22 cellular contexts compared by ENCODE assay signal in genomic region chr20:34426026-34426425, GRCh38.
DNase-seq lines count a peak whose midpoint lies in the region; ATAC-seq and TF ChIP-seq lines count a peak whose summit lies in the region.
"Had no signal": no experiment of that assay in that cellular context is flagged by ENCODE, and none has a peak within 500 bp of the region (broad histone marks: within the 10 kb centered on the region; RNA-seq: fewer than 3 reads in every experiment).

No MANE protein-coding gene starts in this region.

- no peaks in the 10 kb centered on the region for H3K9me3 ChIP-seq in left ventricle myocardium inferior (replicated peaks)
- H3K9me3 ChIP-seq: heart right ventricle, left lung, thyroid gland had no signal

- POLR2A ChIA-PET in activated CD4-positive, alpha-beta memory T cell treated with anti-CD3 and anti-CD28 coated beads, Interleukin-2, amount 10 ng/mL, durations not matched to agents 7 days and 5 days (lab: Charles Lee) = no interaction called here

- no peaks in the 10 kb centered on the region for H3K27me3 ChIP-seq in left ventricle myocardium inferior (ENCODE audit: low read depth)
- H3K27me3 ChIP-seq: heart right ventricle, left lung, thyroid gland had no signal

- no peak for ATAC-seq in Right ventricle myocardium superior (ENCODE audit: poor library complexity)
- ATAC-seq in activated T-helper 17 cell treated with anti-CD3 and anti-CD28 coated beads, Interleukin-2, amount 50 U/mL, for 72 hours (replicated peaks) = peak; percentile 55
- no peak for ATAC-seq in GM21717 (IDR thresholded peaks at IDR 0.05; ENCODE audit: unreplicated experiment)
- ATAC-seq: heart right ventricle, left lung had no signal

- peak overlapping the region; percentile 23 for H3K27ac Mint-ChIP-seq in activated T-helper 17 cell treated with anti-CD3 and anti-CD28 coated beads, Interleukin-2, amount 50 U/mL, for 72 hours
- H3K27ac Mint-ChIP-seq in stimulated activated naive CD8-positive, alpha-beta T cell treated with anti-CD3 and anti-CD28 coated beads, Interleukin-15, Interleukin-2, amounts not matched to agents 100 ng/mL and 50 ng/mL, for 24 hours = peak overlapping the region; percentile 45
- H3K27ac Mint-ChIP-seq in activated CD4-positive, alpha-beta memory T cell treated with anti-CD3 and anti-CD28 coated beads, Interleukin-2, amount 10 ng/mL, durations not matched to agents 7 days and 5 days = no peak overlapping the region
- H3K27ac Mint-ChIP-seq: activated naive CD4-positive, alpha-beta T cell treated with anti-CD3 and anti-CD28 coated beads, Interleukin-2, amount 10 ng/mL, durations not matched to agents 7 days and 5 days; T-helper 1 cell treated with Interleukin-12 subunit alpha and Interleukin-12 subunit beta and Interleukin-4 antibody, amounts not matched to agents 30 μg/mL and 1 μg/mL, for 36 hours had no signal

- H3K9me3 Mint-ChIP-seq in activated T-helper 17 cell treated with anti-CD3 and anti-CD28 coated beads, Interleukin-2, amount 50 U/mL, for 72 hours = no peaks in the 10 kb centered on the region
- no peaks in the 10 kb centered on the region for H3K9me3 Mint-ChIP-seq in stimulated activated naive CD8-positive, alpha-beta T cell treated with anti-CD3 and anti-CD28 coated beads, Interleukin-15, Interleukin-2, amounts not matched to agents 100 ng/mL and 50 ng/mL, for 24 hours
- no peaks in the 10 kb centered on the region for H3K9me3 Mint-ChIP-seq in activated CD4-positive, alpha-beta memory T cell treated with anti-CD3 and anti-CD28 coated beads, Interleukin-2, amount 10 ng/mL, durations not matched to agents 7 days and 5 days
- H3K9me3 Mint-ChIP-seq: activated naive CD4-positive, alpha-beta T cell treated with anti-CD3 and anti-CD28 coated beads, Interleukin-2, amount 10 ng/mL, durations not matched to agents 7 days and 5 days; nephron; T-helper 1 cell treated with Interleukin-12 subunit alpha and Interleukin-12 subunit beta and Interleukin-4 antibody, amounts not matched to agents 30 μg/mL and 1 μg/mL, for 36 hours had no signal

- H3K4me1 Mint-ChIP-seq in activated T-helper 17 cell treated with anti-CD3 and anti-CD28 coated beads, Interleukin-2, amount 50 U/mL, for 72 hours = peaks cover 5% of the 10 kb centered on the region
- H3K4me1 Mint-ChIP-seq in stimulated activated naive CD8-positive, alpha-beta T cell treated with anti-CD3 and anti-CD28 coated beads, Interleukin-15, Interleukin-2, amounts not matched to agents 100 ng/mL and 50 ng/mL, for 24 hours (ENCODE audit: low read depth) = peaks cover 10% of the 10 kb centered on the region
- no peaks in the 10 kb centered on the region for H3K4me1 Mint-ChIP-seq in activated CD4-positive, alpha-beta memory T cell treated with anti-CD3 and anti-CD28 coated beads, Interleukin-2, amount 10 ng/mL, durations not matched to agents 7 days and 5 days
- H3K4me1 Mint-ChIP-seq: activated naive CD4-positive, alpha-beta T cell treated with anti-CD3 and anti-CD28 coated beads, Interleukin-2, amount 10 ng/mL, durations not matched to agents 7 days and 5 days; nephron had no signal

- H3K4me3 ChIP-seq in left ventricle myocardium inferior = no peak overlapping the region
- H3K4me3 ChIP-seq: coronary artery, heart right ventricle, left lung, thyroid gland had no signal

- no peak for TF ChIP-seq CTCF in left ventricle myocardium inferior (IDR thresholded peaks at IDR 0.05; ENCODE audit: borderline replicate concordance)

- intact Hi-C loops in left ventricle myocardium inferior (cut with micrococcal nuclease) = no loop called here
- intact Hi-C loops in Right ventricle myocardium superior (cut with DNase I) = no loop called here

- no peak for DNase-seq in left ventricle myocardium inferior
- no peak for DNase-seq in Right ventricle myocardium superior
- peak; percentile 23 for DNase-seq in fibroblast of peridontal ligament (ENCODE audit: extremely low read depth)
- DNase-seq in NCI-H1105 (lab: John Stamatoyannopoulos, UW) = no peak
- no peak for DNase-seq in activated CD4-positive, alpha-beta memory T cell treated with anti-CD3 and anti-CD28 coated beads, Interleukin-2, amount 10 ng/mL, durations not matched to agents 7 days and 5 days
- DNase-seq: activated naive CD4-positive, alpha-beta T cell treated with anti-CD3 and anti-CD28 coated beads, Interleukin-2, amount 10 ng/mL, durations not matched to agents 7 days and 5 days; heart right ventricle; KBM-7; left lung; midbrain; NCI-H1694; NCI-H2171 treated with DMSO at 0.1 percent for 48 hours; NCI-H524 treated with DMSO at 0.1 percent for 48 hours; posterior cingulate gyrus; thyroid gland had no signal

- H3K27me3 Mint-ChIP-seq in activated T-helper 17 cell treated with anti-CD3 and anti-CD28 coated beads, Interleukin-2, amount 50 U/mL, for 72 hours = no peaks in the 10 kb centered on the region
- no peaks in the 10 kb centered on the region for H3K27me3 Mint-ChIP-seq in stimulated activated naive CD8-positive, alpha-beta T cell treated with anti-CD3 and anti-CD28 coated beads, Interleukin-15, Interleukin-2, amounts not matched to agents 100 ng/mL and 50 ng/mL, for 24 hours
- no peaks in the 10 kb centered on the region for H3K27me3 Mint-ChIP-seq in activated CD4-positive, alpha-beta memory T cell treated with anti-CD3 and anti-CD28 coated beads, Interleukin-2, amount 10 ng/mL, durations not matched to agents 7 days and 5 days
- H3K27me3 Mint-ChIP-seq: activated naive CD4-positive, alpha-beta T cell treated with anti-CD3 and anti-CD28 coated beads, Interleukin-2, amount 10 ng/mL, durations not matched to agents 7 days and 5 days had no signal

- CTCF ChIA-PET in activated CD4-positive, alpha-beta memory T cell treated with anti-CD3 and anti-CD28 coated beads, Interleukin-2, amount 10 ng/mL, durations not matched to agents 7 days and 5 days (lab: Charles Lee) = no interaction called here

- H3K4me3 Mint-ChIP-seq in activated T-helper 17 cell treated with anti-CD3 and anti-CD28 coated beads, Interleukin-2, amount 50 U/mL, for 72 hours = no peak overlapping the region
- H3K4me3 Mint-ChIP-seq in stimulated activated naive CD8-positive, alpha-beta T cell treated with anti-CD3 and anti-CD28 coated beads, Interleukin-15, Interleukin-2, amounts not matched to agents 100 ng/mL and 50 ng/mL, for 24 hours = no peak overlapping the region
- H3K4me3 Mint-ChIP-seq in activated CD4-positive, alpha-beta memory T cell treated with anti-CD3 and anti-CD28 coated beads, Interleukin-2, amount 10 ng/mL, durations not matched to agents 7 days and 5 days = no peak overlapping the region
- H3K4me3 Mint-ChIP-seq: activated naive CD4-positive, alpha-beta T cell treated with anti-CD3 and anti-CD28 coated beads, Interleukin-2, amount 10 ng/mL, durations not matched to agents 7 days and 5 days; nephron; T-helper 1 cell treated with Interleukin-12 subunit alpha and Interleukin-12 subunit beta and Interleukin-4 antibody, amounts not matched to agents 30 μg/mL and 1 μg/mL, for 36 hours had no signal

- H3K27ac ChIP-seq in left ventricle myocardium inferior (replicated peaks) = peak overlapping the region; percentile 73
- H3K27ac ChIP-seq: C4-2B, coronary artery, left lung, thyroid gland had no signal

- peaks cover 45% of the 10 kb centered on the region for H3K36me3 ChIP-seq in left ventricle myocardium inferior

- peaks cover 53% of the 10 kb centered on the region for H3K4me1 ChIP-seq in left ventricle myocardium inferior
- H3K4me1 ChIP-seq: left lung had no signal

- H3K36me3 Mint-ChIP-seq in activated T-helper 17 cell treated with anti-CD3 and anti-CD28 coated beads, Interleukin-2, amount 50 U/mL, for 72 hours (ENCODE audit: low read depth) = peaks cover 85% of the 10 kb centered on the region
- peaks cover 63% of the 10 kb centered on the region for H3K36me3 Mint-ChIP-seq in stimulated activated naive CD8-positive, alpha-beta T cell treated with anti-CD3 and anti-CD28 coated beads, Interleukin-15, Interleukin-2, amounts not matched to agents 100 ng/mL and 50 ng/mL, for 24 hours (ENCODE audit: low read depth)
- H3K36me3 Mint-ChIP-seq in activated CD4-positive, alpha-beta memory T cell treated with anti-CD3 and anti-CD28 coated beads, Interleukin-2, amount 10 ng/mL, durations not matched to agents 7 days and 5 days (ENCODE audit: low read depth) = peaks cover 38% of the 10 kb centered on the region
